Comparison of ENCODE assay signal across 26 cellular contexts in genomic region chr12:127923501-127923900, GRCh38.
"Had no signal": no experiment of that assay in that cellular context is flagged by ENCODE, and none has a peak within 500 bp of the region (broad histone marks: within the 10 kb centered on the region; RNA-seq: fewer than 3 reads in every experiment).

No MANE protein-coding gene starts in this region.

- H3K4me3 Mint-ChIP-seq: immature natural killer cell; memory B cell; mesothelial cell of epicardium; naive B cell; naive thymus-derived CD4-positive, alpha-beta T cell had no signal

- H3K27me3 Mint-ChIP-seq: memory B cell, naive B cell had no signal

- H3K36me3 Mint-ChIP-seq: immature natural killer cell, memory B cell, mesothelial cell of epicardium, naive B cell had no signal

- ATAC-seq: left cardiac atrium; left colon; left lobe of liver; left lung; left ventricle myocardium superior; lower lobe of right lung; mucosa of descending colon; naive thymus-derived CD4-positive, alpha-beta T cell had no signal

- H3K79me2 ChIP-seq: hepatocyte had no signal

- H3K4me1 Mint-ChIP-seq: immature natural killer cell, memory B cell, naive B cell had no signal

- DNase-seq: hippocampal formation; hypothalamus; immature natural killer cell; islet precursor cell; kidney; kidney glomerular epithelial cell; left cardiac atrium; left colon; left lung; left ventricle myocardium inferior; left ventricle myocardium superior; lower lobe of right lung; mammary epithelial cell; mesenchymal stem cell; mesendoderm; midbrain; mucosa of descending colon; naive B cell; naive thymus-derived CD4-positive, alpha-beta T cell had no signal

- H3K4me1 ChIP-seq: left lung, lower lobe of right lung had no signal

- H3K4me2 ChIP-seq: hepatocyte had no signal

- H3K27ac ChIP-seq: hepatocyte, left lung, left ventricle myocardium inferior, lower lobe of right lung had no signal

- H3K4me3 ChIP-seq: hepatocyte, left lung, left ventricle myocardium inferior, lower lobe of right lung, lung, mucosa of descending colon had no signal

- H3K9me3 ChIP-seq: left lung, left ventricle myocardium inferior, lower lobe of right lung, mucosa of descending colon had no signal

- H3K27me3 ChIP-seq: hepatocyte, left lung had no signal

- H3K27ac Mint-ChIP-seq: immature natural killer cell; memory B cell; mesothelial cell of epicardium; naive B cell; naive thymus-derived CD4-positive, alpha-beta T cell had no signal

- H3K9me3 Mint-ChIP-seq: mesothelial cell of epicardium had no signal

- FAIRE-seq: islet of Langerhans, keratinocyte, kidney had no signal

- H2AFZ ChIP-seq: hepatocyte had no signal

- H3K36me3 ChIP-seq: left lung, left ventricle myocardium inferior, lower lobe of right lung had no signal
